In the genomic region with DNA sequence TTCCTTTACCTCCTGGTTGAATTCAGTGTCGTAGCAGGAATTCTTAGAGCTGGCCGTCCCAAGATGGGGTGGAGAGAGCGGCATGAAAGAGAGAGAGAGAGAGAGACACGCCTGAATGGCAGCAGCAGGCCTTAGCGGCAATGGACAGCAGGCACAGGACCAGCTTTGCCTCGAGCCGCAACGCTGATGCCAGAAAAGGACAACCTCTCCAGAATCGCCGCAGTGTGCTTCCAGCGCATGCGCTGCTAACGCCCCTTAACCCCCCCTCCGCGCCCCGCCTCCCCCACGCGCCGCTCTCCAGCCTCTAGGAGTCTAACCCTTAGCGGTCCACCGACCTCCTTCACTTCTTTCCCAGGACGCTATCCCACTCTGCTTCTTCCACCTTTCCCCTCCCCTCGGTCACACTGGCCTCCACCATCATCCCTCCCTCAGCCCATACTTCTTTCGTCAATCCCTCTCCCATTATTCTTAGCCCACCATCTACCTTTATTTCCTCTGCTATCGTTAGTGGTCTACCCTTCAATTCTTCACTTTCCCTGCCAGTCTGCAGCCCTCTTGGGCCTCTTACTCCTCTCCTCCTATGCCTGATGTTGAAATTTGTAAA, we compare ENCODE assay signal across 9 cellular contexts. TPM values are rescaled to one million over a fixed set of nuclear protein-coding genes. Genes with fewer than 3 reads are reported as not detected.
DNase-seq lines count a peak whose midpoint lies in the region; ATAC-seq and TF ChIP-seq lines count a peak whose summit lies in the region.
"Had no signal": no experiment of that assay in that cellular context is flagged by ENCODE, and none has a peak within 500 bp of the region (broad histone marks: within the 10 kb centered on the region; RNA-seq: fewer than 3 reads in every experiment).

No MANE protein-coding gene starts in this region.

- peak; percentile 34 for DNase-seq in DMS79 (lab: John Stamatoyannopoulos, UW)
- peak; percentile 79 for DNase-seq in NCI-H510A treated with DMSO at 0.1 percent for 48 hours (lab: John Stamatoyannopoulos, UW)
- peak; percentile 71 for DNase-seq in activated CD4-positive, alpha-beta T cell treated with anti-CD3 and anti-CD28 coated beads for 48 hours
- DNase-seq in colonic mucosa, result peak; percentile 79
- peak; percentile 88 for DNase-seq in left kidney (ENCODE audit: low read depth, low spot score)
- DNase-seq in stimulated activated CD4-positive, alpha-beta T cell treated with anti-CD3 and anti-CD28 coated beads, Interleukin-1b, Interleukin-23, amount 100 ng/mL, for 24 hours (ENCODE audit: low read depth in 4 of 4, low spot score in 1 of 4), result peak; percentile 21 to 50 (median 48)

- peak overlapping the region; percentile 70 to 89 for H3K9ac ChIP-seq in colonic mucosa (ENCODE audit: low read depth in 2 of 2, low read length in 2 of 2)

- no peaks in the 10 kb centered on the region for H3K4me1 ChIP-seq in colonic mucosa

- intact Hi-C loops in colonic mucosa (cut with DNase I), result no loop called here

- H3K9me3 ChIP-seq in colonic mucosa, result no peaks in the 10 kb centered on the region

- H3K27me3 ChIP-seq in colonic mucosa, result no peaks in the 10 kb centered on the region

- no peaks in the 10 kb centered on the region for H3K36me3 ChIP-seq in colonic mucosa

- H3K27ac ChIP-seq in colonic mucosa, result peak overlapping the region; percentile 91

- peak; percentile 36 for ATAC-seq in HG03039 (IDR thresholded peaks at IDR 0.05; ENCODE audit: unreplicated experiment)
- ATAC-seq in HG03159 (IDR thresholded peaks at IDR 0.05; ENCODE audit: unreplicated experiment), result no peak

- TF ChIP-seq CTCF in colonic mucosa (IDR thresholded peaks at IDR 0.05), result no peak

- peak overlapping the region; percentile 37 for H3K4me3 ChIP-seq in colonic mucosa

RNA-seq across cellular contexts. Expression of a gene that starts 10.5 kb away (rescaled TPM):
- not detected for total RNA-seq in colonic mucosa
- total RNA-seq: subcutaneous adipose tissue had no signal

Comparison
In these comparisons a context has a peak if more than half of its experiments do, and no peak if none do; other contexts are left out.
1. DNase-seq: peak in every context shown above with its lines; median percentile 88 in left kidney; 79 in NCI-H510A treated with DMSO at 0.1 percent for 48 hours; 79 in colonic mucosa; 71 in activated CD4-positive, alpha-beta T cell treated with anti-CD3 and anti-CD28 coated beads for 48 hours; 48 in stimulated activated CD4-positive, alpha-beta T cell treated with anti-CD3 and anti-CD28 coated beads, Interleukin-1b, Interleukin-23, amount 100 ng/mL, for 24 hours; 34 in DMS79.